Comparison of ENCODE assay signal across 21 cellular contexts in the genomic region with DNA sequence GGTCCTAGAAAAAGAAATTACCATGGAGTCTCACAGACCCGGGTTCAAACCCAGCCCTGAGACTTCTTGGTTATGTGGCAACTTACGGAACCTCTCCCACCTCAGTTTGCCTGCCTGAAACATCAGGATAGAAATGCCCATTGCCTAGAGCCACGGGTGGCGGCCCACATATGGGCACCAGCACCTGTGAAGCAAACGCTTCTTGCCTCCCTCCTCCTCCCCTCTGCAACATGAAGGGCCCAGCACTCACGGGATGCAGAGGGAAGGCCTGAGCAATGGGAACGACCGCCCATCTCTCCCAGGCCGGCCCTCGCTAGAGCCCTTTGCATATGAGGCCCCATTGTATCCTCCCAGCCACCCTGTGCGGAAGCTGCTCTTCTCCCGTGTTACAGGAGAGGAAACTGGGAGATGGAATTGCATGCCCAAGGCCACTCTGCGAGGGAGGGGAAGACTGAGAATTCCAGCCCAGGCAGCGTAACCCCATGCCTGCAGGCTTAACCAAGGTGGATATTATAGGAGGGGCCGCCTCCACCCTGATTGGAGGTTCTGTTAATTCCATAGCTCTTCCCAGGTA.
"Had no signal": no experiment of that assay in that cellular context is flagged by ENCODE, and none has a peak within 500 bp of the region (broad histone marks: within the 10 kb centered on the region; RNA-seq: fewer than 3 reads in every experiment).

No MANE protein-coding gene starts in this region.

- H3K4me3 ChIP-seq: ascending aorta, colonic mucosa, mucosa of descending colon, stomach, testis, upper lobe of left lung had no signal

- H3K4me3 Mint-ChIP-seq: activated T-cell treated with anti-CD3 and anti-CD28 coated beads, Interleukin-2, amount 50 U/mL, for 4 hours; central memory CD8-positive, alpha-beta T cell; immature natural killer cell; T-cell had no signal

- DNase-seq: activated CD4-positive, alpha-beta T cell treated with anti-CD3 and anti-CD28 coated beads, Interleukin-2, amount 50 U/mL, for 1 hour; activated CD4-positive, CD25-positive, alpha-beta regulatory T cell treated with anti-CD3 and anti-CD28 coated beads, Interleukin-2, amount 50 U/mL, for 72 hours; activated CD8-positive, alpha-beta memory T cell treated with anti-CD3 and anti-CD28 coated beads, Interleukin-2, amount 50 U/mL, for 4 hours; activated effector memory CD4-positive, alpha-beta T cell treated with anti-CD3 and anti-CD28 coated beads, Interleukin-2, amount 50 U/mL, for 16 hours; activated naive CD4-positive, alpha-beta T cell treated with anti-CD3 and anti-CD28 coated beads, Interleukin-2, amount 50 U/mL, for 16 hours; activated T-cell treated with anti-CD3 and anti-CD28 coated beads, Interleukin-2, amount 50 U/mL, for 4 hours; colonic mucosa; erythroblast; hypothalamus; immature natural killer cell; left ventricle myocardium superior; mucosa of descending colon; naive B cell; stimulated activated CD4-positive, alpha-beta T cell treated with anti-CD3 and anti-CD28 coated beads, Interleukin-1b, Interleukin-23, amount 100 ng/mL, for 48 hours; stomach; T-cell; T1000; testis; upper lobe of left lung had no signal

- H3K4me1 ChIP-seq: colonic mucosa, stomach, testis had no signal

- H3K27ac Mint-ChIP-seq: T-cell had no signal

- H3K4me1 Mint-ChIP-seq: central memory CD8-positive, alpha-beta T cell; immature natural killer cell had no signal

- H3K27me3 ChIP-seq: ascending aorta, colonic mucosa, stomach, testis, upper lobe of left lung had no signal

- ATAC-seq: activated T-cell treated with anti-CD3 and anti-CD28 coated beads, Interleukin-2, amount 50 U/mL, for 4 hours; left ventricle myocardium superior; mucosa of descending colon; T-cell had no signal

- H3K27me3 Mint-ChIP-seq: central memory CD8-positive, alpha-beta T cell; naive B cell; T-cell had no signal

- H3K36me3 ChIP-seq: colonic mucosa had no signal

- H3K9me3 Mint-ChIP-seq: activated T-cell treated with anti-CD3 and anti-CD28 coated beads, Interleukin-2, amount 50 U/mL, for 4 hours; central memory CD8-positive, alpha-beta T cell; immature natural killer cell; naive B cell; T-cell had no signal

- H3K27ac ChIP-seq: ascending aorta, colonic mucosa, stomach, testis had no signal
